11 cellular contexts compared by ENCODE assay signal in the genomic region with DNA sequence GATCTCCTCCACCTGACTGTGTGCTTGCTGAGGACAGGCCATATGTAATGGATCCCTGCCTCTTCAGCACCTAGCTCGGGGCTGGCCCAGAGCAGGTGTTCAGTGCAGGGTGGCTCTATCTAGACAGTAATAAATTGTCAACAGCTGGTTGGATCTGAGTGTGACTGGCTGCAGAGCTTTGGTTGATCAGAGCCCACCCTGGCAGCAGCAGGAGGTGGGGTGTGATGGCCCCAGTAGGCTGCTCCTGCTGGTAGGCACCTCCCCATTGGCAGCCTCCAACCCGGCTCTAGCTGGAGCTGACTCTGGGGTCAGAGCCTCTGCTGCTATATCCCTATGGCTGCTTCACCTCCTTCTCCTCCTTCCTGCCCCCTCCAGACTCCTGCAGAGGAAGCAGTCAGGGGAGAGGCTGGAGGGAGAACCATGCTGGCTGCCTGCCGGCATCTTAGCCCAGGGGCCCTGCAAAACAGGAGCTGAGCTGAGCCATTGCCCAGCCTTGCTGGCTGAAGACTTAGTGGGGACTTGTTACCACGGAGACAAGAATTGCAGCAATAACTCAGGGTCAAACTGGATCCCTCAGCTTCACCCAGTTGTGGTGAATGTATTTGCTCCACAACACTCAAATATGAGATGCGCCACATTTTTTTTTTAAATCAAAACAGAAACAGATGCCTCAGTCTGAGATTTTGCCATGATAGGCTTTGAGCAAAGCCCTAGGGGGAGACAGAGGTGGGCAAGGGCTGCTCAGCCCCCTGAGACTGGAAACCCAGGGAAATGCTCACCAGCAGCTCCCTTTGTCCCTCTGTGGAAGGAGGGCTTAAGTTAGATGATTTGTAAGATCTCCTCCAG. TPM values are rescaled to one million over a fixed set of nuclear protein-coding genes. Genes with fewer than 3 reads are reported as not detected.
DNase-seq lines count a peak whose midpoint lies in the region; TF ChIP-seq lines count a peak whose summit lies in the region.
"Had no signal": no experiment of that assay in that cellular context is flagged by ENCODE, and none has a peak within 500 bp of the region (broad histone marks: within the 10 kb centered on the region; RNA-seq: fewer than 3 reads in every experiment).

No MANE protein-coding gene starts in this region.

- H3K4me3 ChIP-seq in A673 (ENCODE audit: low read depth, low read length, poor library complexity, severe bottlenecking): no peak overlapping the region
- H3K4me3 ChIP-seq: psoas muscle had no signal

- no peaks in the 10 kb centered on the region; the same call in 1 of the 2 replicates for H3K27me3 Mint-ChIP-seq in H9 (ENCODE audit: low read depth)
- H3K27me3 Mint-ChIP-seq in brain: peaks cover 3% of the 10 kb centered on the region

- POLR2A ChIA-PET in A673 (lab: Charles Lee; ENCODE audit: low non-redundant PET): no interaction called here

- no peak overlapping the region for H3K27ac ChIP-seq in H9 (ENCODE audit: insufficient read length, low read depth, low read length)
- no peak overlapping the region for H3K27ac ChIP-seq in A673 (ENCODE audit: low read depth, low read length, poor library complexity, severe bottlenecking)
- H3K27ac ChIP-seq: psoas muscle had no signal

- no peak overlapping the region for H3K9ac ChIP-seq in H9 (ENCODE audit: extremely low read depth, insufficient read length, low read length)

- H3K14ac ChIP-seq in H9 (ENCODE audit: insufficient read depth, low read length): no peak overlapping the region

- H3K23me2 ChIP-seq in H9 (ENCODE audit: insufficient read length, low read depth, low read length, poor library complexity, severe bottlenecking): no peaks in the 10 kb centered on the region

- H4K8ac ChIP-seq in H9 (replicated peaks; ENCODE audit: insufficient read length, low read depth, low read length): no peak overlapping the region

- no peaks in the 10 kb centered on the region for H4K20me1 ChIP-seq in H9 (ENCODE audit: control insufficient read depth, insufficient read depth, insufficient read length)

- H3K27ac Mint-ChIP-seq in H9 (peak overlapping the region; percentile 44 to 68 (median 57); a peak in 5 of 7 replicates), brain (peak overlapping the region; percentile 72 to 94 (median 79))
- H3K27ac Mint-ChIP-seq: activated naive CD8-positive, alpha-beta T cell treated with anti-CD3 and anti-CD28 coated beads, Interleukin-2, amount 10 ng/mL, durations not matched to agents 7 days and 5 days had no signal

- no peak overlapping the region for H2BK12ac ChIP-seq in H9 (ENCODE audit: insufficient read length, low read depth, low read length)

- WGBS in H9 (ENCODE audit: extremely low coverage, insufficient read length, low lambda C conversion rate): no CpG with 5 or more reads among the region's 5 CpGs

- H3K9me3 ChIP-seq in H9 (ENCODE audit: control insufficient read depth, low read depth, low read length): no peaks in the 10 kb centered on the region
- no peaks in the 10 kb centered on the region for H3K9me3 ChIP-seq in A673 (ENCODE audit: low read depth, low read length, poor library complexity, severe bottlenecking)
- H3K9me3 ChIP-seq: psoas muscle had no signal

- no peak overlapping the region for H3K23ac ChIP-seq in H9 (ENCODE audit: insufficient read length, low read depth, low read length)

- DNase-seq in H9 (no peak), NCI-H2196 treated with DMSO at 0.1 percent for 48 hours (lab: John Stamatoyannopoulos, UW; ENCODE audit: unreplicated experiment) (peak; percentile 69), posterior vena cava (ENCODE audit: low spot score) (peak; percentile 18), A673 (ENCODE audit: low spot score) (no peak), dedifferentiated amniotic fluid mesenchymal stem cell (ENCODE audit: extremely low spot score) (no peak)
- DNase-seq in NK-92 treated with Interleukin-12 subunit alpha and Interleukin-12 subunit beta, amount 100 ng/mL, for 24 hours (lab: John Stamatoyannopoulos, UW): no peak
- DNase-seq in activated CD8-positive, alpha-beta memory T cell treated with anti-CD3 and anti-CD28 coated beads for 24 hours: no peak
- DNase-seq: activated naive CD8-positive, alpha-beta T cell treated with anti-CD3 and anti-CD28 coated beads, Interleukin-2, amount 10 ng/mL, durations not matched to agents 7 days and 5 days; stimulated activated CD4-positive, alpha-beta T cell treated with anti-CD3 and anti-CD28 coated beads, Interleukin-4, amount 100 ng/mL, for 4 hours had no signal

- no peak overlapping the region for H3K4me2 ChIP-seq in H9 (ENCODE audit: insufficient read depth, insufficient read length, low read length)

- H3K4me1 ChIP-seq in H9 (ENCODE audit: insufficient read depth, low read length): peaks cover 5% of the 10 kb centered on the region; the same call in 1 of the 2 replicates
- H3K4me1 ChIP-seq in A673 (ENCODE audit: insufficient read depth, low read length, poor library complexity, severe bottlenecking): no peaks in the 10 kb centered on the region
- H3K4me1 ChIP-seq: psoas muscle had no signal

- no peak overlapping the region for H3K4ac ChIP-seq in H9 (ENCODE audit: low read depth, low read length)

- CTCF ChIA-PET in A673 (lab: Charles Lee): no interaction called here

- BruUV-seq in A673 (replicated peaks; lab: Mats Ljungman, UMichigan): no TSS peak

- H3K4me1 Mint-ChIP-seq in H9 (peaks cover 23 to 32% of the 10 kb centered on the region in 2 experiments), brain (peaks cover 61% of the 10 kb centered on the region)
- H3K4me1 Mint-ChIP-seq: activated naive CD8-positive, alpha-beta T cell treated with anti-CD3 and anti-CD28 coated beads, Interleukin-2, amount 10 ng/mL, durations not matched to agents 7 days and 5 days had no signal

- H2AK5ac ChIP-seq in H9 (ENCODE audit: insufficient read length, low read length): no peak overlapping the region

- no peaks in the 10 kb centered on the region; a peak in 1 of 5 replicates for H3K9me3 Mint-ChIP-seq in H9
- H3K9me3 Mint-ChIP-seq in brain: no peaks in the 10 kb centered on the region
- H3K9me3 Mint-ChIP-seq: activated naive CD8-positive, alpha-beta T cell treated with anti-CD3 and anti-CD28 coated beads, Interleukin-2, amount 10 ng/mL, durations not matched to agents 7 days and 5 days had no signal

- H3K79me1 ChIP-seq in H9 (ENCODE audit: insufficient read depth, low read depth, low read length, poor library complexity, severe bottlenecking): no peaks in the 10 kb centered on the region

- H2AFZ ChIP-seq in H9 (ENCODE audit: low read length): no peak overlapping the region

- H3K36me3 Mint-ChIP-seq in H9 (ENCODE audit: insufficient read depth in 1 of 3, low read depth in 3 of 3) (no peaks in the 10 kb centered on the region), brain (peaks cover 17% of the 10 kb centered on the region)
- H3K36me3 Mint-ChIP-seq: activated naive CD8-positive, alpha-beta T cell treated with anti-CD3 and anti-CD28 coated beads, Interleukin-2, amount 10 ng/mL, durations not matched to agents 7 days and 5 days had no signal

- no peak overlapping the region for H4K5ac ChIP-seq in H9 (ENCODE audit: insufficient read length, low read depth, low read length)

- no peak overlapping the region for H3K18ac ChIP-seq in H9 (ENCODE audit: insufficient read length, low read depth, low read length)

- H3K27me3 ChIP-seq in H9 (ENCODE audit: insufficient read depth, low read length) (no peaks in the 10 kb centered on the region), A673 (replicated peaks; ENCODE audit: insufficient read depth, low read depth, low read length, poor library complexity) (peaks cover 5% of the 10 kb centered on the region)

- H2BK5ac ChIP-seq in H9 (ENCODE audit: insufficient read length, low read length): no peak overlapping the region

- no peak overlapping the region for H3K56ac ChIP-seq in H9 (ENCODE audit: insufficient read length, low read depth, low read length)

- H4K91ac ChIP-seq in H9 (ENCODE audit: insufficient read length, low read depth, low read length): no peak overlapping the region

- H3K79me2 ChIP-seq in H9 (ENCODE audit: insufficient read depth, low read length): no peaks in the 10 kb centered on the region

- intact Hi-C loops in posterior vena cava (cut with DNase I): no loop called here
- intact Hi-C loops in A673 (cut with micrococcal nuclease; ENCODE audit: unreplicated experiment): no loop called here

- H2BK15ac ChIP-seq in H9 (ENCODE audit: low read depth, low read length): no peak overlapping the region

- no peak overlapping the region for H2BK20ac ChIP-seq in H9 (ENCODE audit: low read depth, low read length, poor library complexity, severe bottlenecking)

- TF ChIP-seq CTCF in H9 (conservative IDR thresholded peaks at IDR 0.05): no peak
- no peak for TF ChIP-seq CTCF in brain (conservative IDR thresholded peaks at IDR 0.05)
- no peak for TF ChIP-seq CTCF in A673 (conservative IDR thresholded peaks at IDR 0.05; ENCODE audit: low read depth, low read length)

- no peak overlapping the region for H2BK120ac ChIP-seq in H9 (ENCODE audit: low read depth, low read length, poor library complexity, severe bottlenecking)

- H3K4me3 Mint-ChIP-seq in H9 (no peak overlapping the region), brain (peak overlapping the region in 2 of 5 experiments; percentile 11 to 17)
- H3K4me3 Mint-ChIP-seq: activated naive CD8-positive, alpha-beta T cell treated with anti-CD3 and anti-CD28 coated beads, Interleukin-2, amount 10 ng/mL, durations not matched to agents 7 days and 5 days had no signal

- no peaks in the 10 kb centered on the region for H3K36me3 ChIP-seq in A673 (ENCODE audit: insufficient read depth, low read length, poor library complexity, severe bottlenecking)

- H3T11ph ChIP-seq in H9 (ENCODE audit: low read length): no peak overlapping the region

RNA-seq across cellular contexts. Expression of a gene that starts 22.2 kb away (rescaled TPM):
- total RNA-seq in H9 (2021): 1.7 and 2.2 TPM in 2 replicates
- polyA plus RNA-seq in brain (ENCODE audit: insufficient read depth, low read depth, low replicate concordance): 53.6 TPM
- not detected for total RNA-seq in posterior vena cava
- total RNA-seq in A673 (2021): 0.13 and 0.22 TPM in 2 replicates

Comparison
In these comparisons a context has a peak if more than half of its experiments do, and no peak if none do; other contexts are left out.
1. DNase-seq: peak in NCI-H2196 treated with DMSO at 0.1 percent for 48 hours (single experiment) and posterior vena cava (single experiment); none in H9 (single experiment), NK-92 treated with Interleukin-12 subunit alpha and Interleukin-12 subunit beta, amount 100 ng/mL, for 24 hours (single experiment), A673 (single experiment), dedifferentiated amniotic fluid mesenchymal stem cell (single experiment) and activated CD8-positive, alpha-beta memory T cell treated with anti-CD3 and anti-CD28 coated beads for 24 hours (single experiment).